Comparison of ENCODE assay signal across 8 cellular contexts in genomic region chr19:9586764-9587163, GRCh38. TPM values are rescaled to one million over a fixed set of nuclear protein-coding genes. Genes with fewer than 3 reads are reported as not detected.
DNase-seq lines count a peak whose midpoint lies in the region; ATAC-seq, FAIRE-seq and TF ChIP-seq lines count a peak whose summit lies in the region.

No MANE protein-coding gene starts in this region.

- DNase-seq in A673 (ENCODE audit: low spot score) (peak; percentile 66), H54 (ENCODE audit: insufficient read length, low spot score) (no peak), NCI-H526 (lab: John Stamatoyannopoulos, UW) (peak; percentile 58 to 78), dedifferentiated amniotic fluid mesenchymal stem cell (ENCODE audit: extremely low spot score) (peak; percentile 57), lung (ENCODE audit: low spot score) (peak; percentile 62)
- peak; percentile 81 for DNase-seq in activated CD4-positive, alpha-beta T cell treated with anti-CD3 and anti-CD28 coated beads, Interleukin-2, amount 50 U/mL, for 1 hour
- peak; percentile 38 for DNase-seq in stimulated activated CD8-positive, alpha-beta memory T cell treated with anti-CD3 and anti-CD28 coated beads, Interleukin-15, amount 100 ng/mL, for 24 hours (ENCODE audit: low read depth)

- POLR2A ChIA-PET in A673 (lab: Charles Lee; ENCODE audit: low non-redundant PET) = no interaction called here

- H3K36me3 ChIP-seq in A673 (ENCODE audit: insufficient read depth, low read length, poor library complexity, severe bottlenecking) (peaks cover 12% of the 10 kb centered on the region), lung (ENCODE audit: control insufficient read depth in 2 of 2, insufficient read depth in 2 of 2, low read length in 2 of 2) (no peaks in the 10 kb centered on the region)

- no peaks in the 10 kb centered on the region for H3K4me1 ChIP-seq in A673 (ENCODE audit: insufficient read depth, low read length, poor library complexity, severe bottlenecking)
- H3K4me1 ChIP-seq in lung (ENCODE audit: control insufficient read depth in 2 of 2, insufficient read depth in 2 of 2, low read length in 2 of 2) = peaks cover 5 to 8% of the 10 kb centered on the region in 2 donors

- ATAC-seq in lung (ENCODE audit: insufficient read depth, low FRiP score) (no peak), GM18867 (IDR thresholded peaks at IDR 0.05; ENCODE audit: unreplicated experiment) (no peak)

- intact Hi-C loops in A673 (cut with micrococcal nuclease; ENCODE audit: unreplicated experiment) = no loop called here

- H3K4me3 ChIP-seq in A673 (ENCODE audit: low read depth, low read length, poor library complexity, severe bottlenecking) (no peak overlapping the region), lung (no peak overlapping the region)

- WGBS in lung, 2 donors = 17% methylated on average over 7 of the region's 7 CpGs

- no peak for TF ChIP-seq POLR2A in H54 (IDR thresholded peaks at IDR 0.05; ENCODE audit: low read depth, low read length)

- CTCF ChIA-PET in A673 (lab: Charles Lee) = interaction anchor here (0.6 kb wide), 1 partner anchor 210 kb away, joined by 4 read pairs; no protein-coding TSS in a partner anchor

- no TSS peak for BruUV-seq in A673 (replicated peaks; lab: Mats Ljungman, UMichigan)

- H3K27ac ChIP-seq in A673 (ENCODE audit: low read depth, low read length, poor library complexity, severe bottlenecking) (no peak overlapping the region), lung (ENCODE audit: low read depth in 1 of 2, low read length in 1 of 2) (no peak overlapping the region)

- peaks cover 13% of the 10 kb centered on the region for H3K9me3 ChIP-seq in A673 (ENCODE audit: low read depth, low read length, poor library complexity, severe bottlenecking)
- peaks cover 0 to 2% of the 10 kb centered on the region in 2 donors for H3K9me3 ChIP-seq in lung (ENCODE audit: control insufficient read depth in 2 of 2, insufficient read depth in 1 of 2, low read length in 1 of 2)

- TF ChIP-seq CTCF in A673 (conservative IDR thresholded peaks at IDR 0.05; ENCODE audit: low read depth, low read length) (peak; percentile 73), lung (IDR thresholded peaks at IDR 0.05; ENCODE audit: control extremely low read depth, extremely low read depth) (peak; percentile 74)

- no peaks in the 10 kb centered on the region for H3K27me3 ChIP-seq in A673 (replicated peaks; ENCODE audit: insufficient read depth, low read depth, low read length, poor library complexity)
- no peaks in the 10 kb centered on the region for H3K27me3 ChIP-seq in lung (ENCODE audit: control insufficient read depth, insufficient read depth)

- FAIRE-seq in H54 (lab: Jason Lieb, UNC) = peak; percentile 92

RNA-seq across cellular contexts. Expression of gene ZNF121, which starts 2.5 kb away (rescaled TPM):
- total RNA-seq in A673 (2021) (59.9 and 65.6 TPM in 2 replicates), lung (10 to 100 TPM; 24.7 to 49.3 TPM)
- 10 to 100 TPM in 1 of 2 donors, 1 to 10 TPM in 1; 4.7 to 10.6 TPM for polyA plus RNA-seq in lung

RNA-seq across cellular contexts. Expression of gene ZNF561, which starts 34.3 kb away (rescaled TPM):
- 37.7 and 38.2 TPM in 2 replicates for total RNA-seq in A673 (2021)
- 10 to 100 TPM; 31.5 to 53.2 TPM for total RNA-seq in lung
- 10 to 100 TPM; 17.0 to 21.1 TPM for polyA plus RNA-seq in lung

RNA-seq across cellular contexts. Expression of gene ZNF426, which starts 48.3 kb away (rescaled TPM):
- total RNA-seq in A673 (2021) = 17.2 and 18.1 TPM in 2 replicates
- 10 to 100 TPM; 14.8 to 24.0 TPM for total RNA-seq in lung
- polyA plus RNA-seq in lung = 1 to 10 TPM; 2.6 to 4.1 TPM
